9 cellular contexts compared by ENCODE assay signal in genomic region chr15:75905231-75905630, GRCh38. TPM values are rescaled to one million over a fixed set of nuclear protein-coding genes. Genes with fewer than 3 reads are reported as not detected.
DNase-seq lines count a peak whose midpoint lies in the region; ATAC-seq and TF ChIP-seq lines count a peak whose summit lies in the region.
"Had no signal": no experiment of that assay in that cellular context is flagged by ENCODE, and none has a peak within 500 bp of the region (broad histone marks: within the 10 kb centered on the region; RNA-seq: fewer than 3 reads in every experiment).

No MANE protein-coding gene starts in this region.

- no peak overlapping the region for H2AFZ ChIP-seq in OCI-LY1 (ENCODE audit: low read length)

- H3K27me3 Mint-ChIP-seq in activated CD8-positive, alpha-beta memory T cell treated with anti-CD3 and anti-CD28 coated beads, Interleukin-2, amount 10 ng/mL, durations not matched to agents 7 days and 5 days, result no peaks in the 10 kb centered on the region

- H3K36me3 ChIP-seq in OCI-LY1 (ENCODE audit: insufficient read depth, low read length) (peaks cover 44% of the 10 kb centered on the region), duodenal mucosa (ENCODE audit: control insufficient read depth in 1 of 2, insufficient read depth in 2 of 2, low read length in 2 of 2) (peaks cover 0 to 4% of the 10 kb centered on the region in 2 donors), psoas muscle (ENCODE audit: insufficient read depth in 1 of 2, low read depth in 1 of 2) (peaks cover 6 to 43% of the 10 kb centered on the region in 2 donors)

- H3K4me1 ChIP-seq in OCI-LY1 (ENCODE audit: insufficient read depth, low read length, severe bottlenecking) (peaks cover 22% of the 10 kb centered on the region), duodenal mucosa (ENCODE audit: control insufficient read depth in 1 of 2, insufficient read depth in 2 of 2, low read length in 2 of 2) (peaks cover 13% of the 10 kb centered on the region in 2 donors), psoas muscle (peaks cover 13% of the 10 kb centered on the region)

- H3K79me2 ChIP-seq in OCI-LY1 (ENCODE audit: insufficient read depth, low read length), result peaks cover 48% of the 10 kb centered on the region

- peak overlapping the region; percentile 89; the same call in 1 of the 2 replicates for H3K4me2 ChIP-seq in OCI-LY1 (ENCODE audit: low read length)

- CTCF ChIA-PET in activated CD8-positive, alpha-beta memory T cell treated with anti-CD3 and anti-CD28 coated beads, Interleukin-2, amount 10 ng/mL, durations not matched to agents 7 days and 5 days (lab: Charles Lee), result no interaction called here

- intact Hi-C loops in psoas muscle (cut with DNase I), result no loop called here

- no peak for DNase-seq in activated CD8-positive, alpha-beta memory T cell treated with anti-CD3 and anti-CD28 coated beads, Interleukin-2, amount 10 ng/mL, durations not matched to agents 7 days and 5 days
- no peak for DNase-seq in activated CD8-positive, alpha-beta memory T cell treated with anti-CD3 and anti-CD28 coated beads for 24 hours
- DNase-seq in psoas muscle (no peak), activated gamma-delta T cell (lab: John Stamatoyannopoulos, UW) (no peak)
- DNase-seq: NCI-H524 had no signal

- 81 to 88% (median 82%) methylated on average over 5 of the region's 5 CpGs for WGBS in psoas muscle, 3 donors

- no peak for ATAC-seq in activated CD8-positive, alpha-beta memory T cell treated with anti-CD3 and anti-CD28 coated beads, Interleukin-2, amount 10 ng/mL, durations not matched to agents 7 days and 5 days
- ATAC-seq in psoas muscle (no peak), HG03280 (IDR thresholded peaks at IDR 0.05; ENCODE audit: unreplicated experiment) (no peak), HG03095 (IDR thresholded peaks at IDR 0.05; ENCODE audit: unreplicated experiment) (no peak)

- no peak overlapping the region for H3K27ac ChIP-seq in OCI-LY1 (ENCODE audit: low read depth, low read length, poor library complexity, severe bottlenecking)
- no peak overlapping the region for H3K27ac ChIP-seq in duodenal mucosa (ENCODE audit: low read depth, low read length)
- H3K27ac ChIP-seq in psoas muscle, result no peak overlapping the region

- peak overlapping the region; percentile 100 for H3K4me3 Mint-ChIP-seq in activated CD8-positive, alpha-beta memory T cell treated with anti-CD3 and anti-CD28 coated beads, Interleukin-2, amount 10 ng/mL, durations not matched to agents 7 days and 5 days

- TF ChIP-seq CTCF in OCI-LY1 (IDR thresholded peaks at IDR 0.05; ENCODE audit: low read length), result no peak
- no peak for TF ChIP-seq CTCF in psoas muscle (IDR thresholded peaks at IDR 0.05)

- peak overlapping the region; percentile 66 for H3K27ac Mint-ChIP-seq in activated CD8-positive, alpha-beta memory T cell treated with anti-CD3 and anti-CD28 coated beads, Interleukin-2, amount 10 ng/mL, durations not matched to agents 7 days and 5 days

- peaks cover 39% of the 10 kb centered on the region for H3K36me3 Mint-ChIP-seq in activated CD8-positive, alpha-beta memory T cell treated with anti-CD3 and anti-CD28 coated beads, Interleukin-2, amount 10 ng/mL, durations not matched to agents 7 days and 5 days

- H3K9me2 ChIP-seq in OCI-LY1 (ENCODE audit: low read depth, low read length), result no peaks in the 10 kb centered on the region

- H3K9me3 Mint-ChIP-seq in activated CD8-positive, alpha-beta memory T cell treated with anti-CD3 and anti-CD28 coated beads, Interleukin-2, amount 10 ng/mL, durations not matched to agents 7 days and 5 days (ENCODE audit: low read depth), result peaks cover under 1% of the 10 kb centered on the region

- H3K9me3 ChIP-seq in OCI-LY1 (ENCODE audit: low read length) (no peaks in the 10 kb centered on the region; the same call in 1 of the 2 replicates), duodenal mucosa (ENCODE audit: control insufficient read depth in 1 of 2, low read length in 2 of 2) (no peaks in the 10 kb centered on the region), psoas muscle (no peaks in the 10 kb centered on the region)

- H3K4me3 ChIP-seq in OCI-LY1 (ENCODE audit: low read depth, low read length, poor library complexity, severe bottlenecking) (peak overlapping the region; percentile 85), duodenal mucosa (ENCODE audit: low read depth in 1 of 2, low read length in 2 of 2) (peak overlapping the region; percentile 7 to 96), psoas muscle (peak overlapping the region; percentile 99)

- H4K20me1 ChIP-seq in OCI-LY1 (ENCODE audit: insufficient read depth, low read length), result no peaks in the 10 kb centered on the region

- no peaks in the 10 kb centered on the region for H3F3A ChIP-seq in OCI-LY1 (ENCODE audit: insufficient read depth, low read length)

- H3K4me1 Mint-ChIP-seq in activated CD8-positive, alpha-beta memory T cell treated with anti-CD3 and anti-CD28 coated beads, Interleukin-2, amount 10 ng/mL, durations not matched to agents 7 days and 5 days, result peaks cover 59% of the 10 kb centered on the region

- H3K27me3 ChIP-seq in OCI-LY1 (ENCODE audit: insufficient read depth, low read length) (no peaks in the 10 kb centered on the region), duodenal mucosa (ENCODE audit: control insufficient read depth in 1 of 2, insufficient read depth in 2 of 2, low read length in 2 of 2) (no peaks in the 10 kb centered on the region), psoas muscle (ENCODE audit: insufficient read depth in 3 of 3, low read length in 2 of 3) (no peaks in the 10 kb centered on the region)

- H3K9ac ChIP-seq in OCI-LY1 (ENCODE audit: low read length) (no peak overlapping the region), duodenal mucosa (ENCODE audit: low read depth in 1 of 2, low read length in 2 of 2) (no peak overlapping the region)

RNA-seq across cellular contexts. Expression of gene FBXO22, which starts 1.6 kb away (rescaled TPM):
- total RNA-seq in activated CD8-positive, alpha-beta memory T cell treated with anti-CD3 and anti-CD28 coated beads, Interleukin-2, amount 10 ng/mL, durations not matched to agents 7 days and 5 days, result 10 to 100 TPM; 43.2 to 46.8 TPM
- 10 to 100 TPM; 13.9 to 16.8 (median 14.9) TPM for total RNA-seq in psoas muscle
- 10 to 100 TPM; 13.3 to 35.6 (median 24.4) TPM for polyA plus RNA-seq in psoas muscle
